1 cellular context compared by ENCODE assay signal in genomic region chr17:59565959-59566324, GRCh38.
TF ChIP-seq lines count a peak whose summit lies in the region.

No MANE protein-coding gene starts in this region.

TF ChIP-seq in HepG2, 621 proteins besides CTCF, POLR2A, EP300 and RAD21 (continued from another document and continues in another):
- no peak for TF ChIP-seq ZBTB33 (CRISPR knock-in tag; IDR thresholded peaks at IDR 0.05)
- TF ChIP-seq SOX5 (CRISPR knock-in tag; IDR thresholded peaks at IDR 0.05; ENCODE audit: borderline replicate concordance) = no peak
- TF ChIP-seq AFF4 (CRISPR knock-in tag; IDR thresholded peaks at IDR 0.05) = no peak
- no peak for TF ChIP-seq ZSCAN22 (CRISPR knock-in tag; IDR thresholded peaks at IDR 0.05)
- TF ChIP-seq NCOA5 (CRISPR knock-in tag; IDR thresholded peaks at IDR 0.05) = no peak
- no peak for TF ChIP-seq U2AF2 (IDR thresholded peaks at IDR 0.05; ENCODE audit: low read depth, low read length)
- peak; percentile 84 for TF ChIP-seq RFX1 (IDR thresholded peaks at IDR 0.05)
- TF ChIP-seq MAFK (conservative IDR thresholded peaks at IDR 0.05 in 1 of 2, IDR thresholded peaks at IDR 0.05 in 1 of 2; ENCODE audit: low read length in 2 of 2) = no peak
- TF ChIP-seq ARID5B (CRISPR knock-in tag; IDR thresholded peaks at IDR 0.05) = no peak
- no peak for TF ChIP-seq ZNF576 (CRISPR knock-in tag; IDR thresholded peaks at IDR 0.05)
- no peak for TF ChIP-seq ZNF326 (CRISPR knock-in tag; IDR thresholded peaks at IDR 0.05; ENCODE audit: borderline replicate concordance)
- TF ChIP-seq ZNF564 (CRISPR knock-in tag; IDR thresholded peaks at IDR 0.05) = no peak
- no peak for TF ChIP-seq KLF12 (CRISPR knock-in tag; IDR thresholded peaks at IDR 0.05; ENCODE audit: borderline replicate concordance)
- no peak for TF ChIP-seq TEAD2 (CRISPR knock-in tag; IDR thresholded peaks at IDR 0.05)
- no peak for TF ChIP-seq BRD4 (CRISPR knock-in tag; IDR thresholded peaks at IDR 0.05)
- TF ChIP-seq SP2 (CRISPR knock-in tag; IDR thresholded peaks at IDR 0.05) = peak; percentile 9; the same call in 1 of the 2 replicates
- TF ChIP-seq MED1 (CRISPR knock-in tag; IDR thresholded peaks at IDR 0.05) = no peak; the same call in 1 of the 2 replicates
- no peak for TF ChIP-seq SAFB2 (CRISPR knock-in tag; IDR thresholded peaks at IDR 0.05; ENCODE audit: borderline replicate concordance, low read depth)
- TF ChIP-seq NR2F6 (IDR thresholded peaks at IDR 0.05) = no peak
- no peak for TF ChIP-seq NR2F6 (CRISPR knock-in tag; IDR thresholded peaks at IDR 0.05)
- TF ChIP-seq ZNF546 (CRISPR knock-in tag; conservative IDR thresholded peaks at IDR 0.05) = no peak
- TF ChIP-seq IRF1 (CRISPR knock-in tag; IDR thresholded peaks at IDR 0.05; ENCODE audit: low read depth) = no peak
- TF ChIP-seq ZNF282 (IDR thresholded peaks at IDR 0.05; ENCODE audit: partially characterized antibody) = no peak
- peak; percentile 74; the same call in 1 of the 2 replicates for TF ChIP-seq ZNF740 (CRISPR knock-in tag; IDR thresholded peaks at IDR 0.05)
- no peak for TF ChIP-seq ZKSCAN1 (IDR thresholded peaks at IDR 0.05; ENCODE audit: low read length)
- TF ChIP-seq ZNF646 (CRISPR knock-in tag; IDR thresholded peaks at IDR 0.05) = no peak
- no peak for TF ChIP-seq ZNF256 (CRISPR knock-in tag; conservative IDR thresholded peaks at IDR 0.05)
- no peak for TF ChIP-seq ISX (CRISPR knock-in tag; conservative IDR thresholded peaks at IDR 0.05)
- TF ChIP-seq KLF15 (CRISPR knock-in tag; IDR thresholded peaks at IDR 0.05; ENCODE audit: borderline replicate concordance) = no peak
- TF ChIP-seq ZNF12 (CRISPR knock-in tag; IDR thresholded peaks at IDR 0.05) = no peak
- no peak for TF ChIP-seq GABPA (IDR thresholded peaks at IDR 0.05; ENCODE audit: low read depth, low read length)
- TF ChIP-seq GABPA (CRISPR knock-in tag; IDR thresholded peaks at IDR 0.05; ENCODE audit: low read depth) = no peak
- TF ChIP-seq PBX2 (CRISPR knock-in tag; IDR thresholded peaks at IDR 0.05) = no peak
- TF ChIP-seq ZNF230 (CRISPR knock-in tag; IDR thresholded peaks at IDR 0.05) = no peak
- no peak for TF ChIP-seq STAT5B (CRISPR knock-in tag; IDR thresholded peaks at IDR 0.05)
- TF ChIP-seq ZNF225 (CRISPR knock-in tag; IDR thresholded peaks at IDR 0.05) = no peak
- TF ChIP-seq MAFF (IDR thresholded peaks at IDR 0.05; ENCODE audit: low read depth, low read length) = no peak
- TF ChIP-seq ZNF558 (CRISPR knock-in tag; IDR thresholded peaks at IDR 0.05; ENCODE audit: borderline replicate concordance) = no peak
- TF ChIP-seq ZNF451 (CRISPR knock-in tag; IDR thresholded peaks at IDR 0.05) = no peak
- TF ChIP-seq ZSCAN30 (CRISPR knock-in tag; IDR thresholded peaks at IDR 0.05) = peak; percentile 75; the same call in 1 of the 2 replicates
- peak; percentile 42; the same call in 1 of the 2 replicates for TF ChIP-seq ZNF264 (CRISPR knock-in tag; IDR thresholded peaks at IDR 0.05)
- TF ChIP-seq ZNF570 (CRISPR knock-in tag; IDR thresholded peaks at IDR 0.05; ENCODE audit: borderline replicate concordance) = no peak
- no peak for TF ChIP-seq KDM6A (CRISPR knock-in tag; IDR thresholded peaks at IDR 0.05; ENCODE audit: low read depth)
- TF ChIP-seq ZNF589 (CRISPR knock-in tag; conservative IDR thresholded peaks at IDR 0.05) = no peak
- TF ChIP-seq ELF1 (CRISPR knock-in tag; IDR thresholded peaks at IDR 0.05) = no peak
- no peak for TF ChIP-seq ZMAT3 (CRISPR knock-in tag; conservative IDR thresholded peaks at IDR 0.05)
- 0 out of 2 replicates have a peak, but pooled peaks have one; percentile 31 for TF ChIP-seq SIN3A (IDR thresholded peaks at IDR 0.05; ENCODE audit: borderline replicate concordance, low read depth, low read length)
- TF ChIP-seq TRIM22 (IDR thresholded peaks at IDR 0.05) = no peak
- no peak for TF ChIP-seq ZNF547 (CRISPR knock-in tag; IDR thresholded peaks at IDR 0.05)
